Comparison of ENCODE assay signal across 1 cellular context in genomic region chr1:36150296-36151132, GRCh38.
TF ChIP-seq lines count a peak whose summit lies in the region.

No MANE protein-coding gene starts in this region.

TF ChIP-seq in HEK293, 187 proteins besides CTCF, POLR2A, EP300 and RAD21 (continued from another document and continues in another):
- no peak for TF ChIP-seq ZNF157 (tag by site-specific recombination; IDR thresholded peaks at IDR 0.05)
- TF ChIP-seq ZNF202 (tag by site-specific recombination; IDR thresholded peaks at IDR 0.05; ENCODE audit: borderline replicate concordance) = no peak
- TF ChIP-seq ZNF239 (tag by site-specific recombination; IDR thresholded peaks at IDR 0.05) = no peak
- TF ChIP-seq ZNF704 (tag by site-specific recombination; IDR thresholded peaks at IDR 0.05) = no peak
- peak; percentile 90 for TF ChIP-seq SP2 (tag by site-specific recombination; IDR thresholded peaks at IDR 0.05)
- TF ChIP-seq ZNF121 (tag by site-specific recombination; IDR thresholded peaks at IDR 0.05) = no peak
- no peak for TF ChIP-seq ZNF221 (tag by site-specific recombination; IDR thresholded peaks at IDR 0.05; ENCODE audit: borderline replicate concordance)
- TF ChIP-seq ZNF571 (tag by site-specific recombination; IDR thresholded peaks at IDR 0.05) = no peak
- no peak for TF ChIP-seq ZNF488 (tag by site-specific recombination; IDR thresholded peaks at IDR 0.05)
- TF ChIP-seq PBX3 (CRISPR knock-in tag; IDR thresholded peaks at IDR 0.05) = no peak
- no peak for TF ChIP-seq GLIS1 (tag by site-specific recombination; IDR thresholded peaks at IDR 0.05)
- TF ChIP-seq BCL11B (tag by site-specific recombination; IDR thresholded peaks at IDR 0.05; ENCODE audit: low read depth) = no peak
- no peak for TF ChIP-seq ZNF248 (tag by site-specific recombination; IDR thresholded peaks at IDR 0.05)
- no peak for TF ChIP-seq SP7 (tag by site-specific recombination; IDR thresholded peaks at IDR 0.05)
- TF ChIP-seq ZSCAN30 (tag by site-specific recombination; IDR thresholded peaks at IDR 0.05) = no peak
- TF ChIP-seq ZBTB26 (tag by site-specific recombination; optimal IDR thresholded peaks at IDR 0.05) = no peak
- TF ChIP-seq GFI1B (tag by site-specific recombination; IDR thresholded peaks at IDR 0.05) = no peak
- TF ChIP-seq ZNF292 (tag by site-specific recombination; IDR thresholded peaks at IDR 0.05; ENCODE audit: borderline replicate concordance, low read depth) = no peak
- TF ChIP-seq ZNF354C (tag by site-specific recombination; IDR thresholded peaks at IDR 0.05; ENCODE audit: borderline replicate concordance, low read depth) = no peak
- TF ChIP-seq ZNF624 (tag by site-specific recombination; IDR thresholded peaks at IDR 0.05) = no peak
- TF ChIP-seq ZXDB (tag by site-specific recombination; IDR thresholded peaks at IDR 0.05) = no peak
- TF ChIP-seq ZNF677 (tag by site-specific recombination; IDR thresholded peaks at IDR 0.05) = no peak
- TF ChIP-seq ZBTB48 (tag by site-specific recombination; IDR thresholded peaks at IDR 0.05) = peak; percentile 74
- TF ChIP-seq ZNF184 (tag by site-specific recombination; IDR thresholded peaks at IDR 0.05) = no peak
- TF ChIP-seq ZFP3 (tag by site-specific recombination; IDR thresholded peaks at IDR 0.05; ENCODE audit: low read depth) = no peak
- no peak for TF ChIP-seq PRDM4 (tag by site-specific recombination; IDR thresholded peaks at IDR 0.05)
- no peak for TF ChIP-seq ZNF132 (tag by site-specific recombination; IDR thresholded peaks at IDR 0.05; ENCODE audit: borderline replicate concordance)
- TF ChIP-seq ZFHX2 (tag by site-specific recombination; conservative IDR thresholded peaks at IDR 0.05) = 0 out of 2 replicates have a peak, but pooled peaks have one; percentile 30
- no peak for TF ChIP-seq ZNF214 (tag by site-specific recombination; IDR thresholded peaks at IDR 0.05; ENCODE audit: borderline replicate concordance)
- peak; percentile 31; the same call in 1 of the 2 replicates for TF ChIP-seq GLIS2 (tag by site-specific recombination; IDR thresholded peaks at IDR 0.05)
- no peak for TF ChIP-seq ZNF830 (tag by site-specific recombination; IDR thresholded peaks at IDR 0.05; ENCODE audit: low read depth)
- TF ChIP-seq ZFP41 (tag by site-specific recombination; IDR thresholded peaks at IDR 0.05; ENCODE audit: borderline replicate concordance) = no peak
- no peak for TF ChIP-seq ZNF660 (tag by site-specific recombination; IDR thresholded peaks at IDR 0.05)
- TF ChIP-seq ZNF37A (tag by site-specific recombination; IDR thresholded peaks at IDR 0.05) = no peak
- TF ChIP-seq ZNF449 (tag by site-specific recombination; IDR thresholded peaks at IDR 0.05) = peak; percentile 34; the same call in 1 of the 2 replicates
- TF ChIP-seq ZNF266 (tag by site-specific recombination; IDR thresholded peaks at IDR 0.05; ENCODE audit: low read depth) = no peak
- no peak for TF ChIP-seq BCL6B (tag by site-specific recombination; IDR thresholded peaks at IDR 0.05)
- TF ChIP-seq ZNF776 (tag by site-specific recombination; IDR thresholded peaks at IDR 0.05; ENCODE audit: borderline replicate concordance) = no peak
- no peak for TF ChIP-seq ATF2 (tag by site-specific recombination; IDR thresholded peaks at IDR 0.05; ENCODE audit: low read depth)
- no peak for TF ChIP-seq ZNF24 (tag by site-specific recombination; IDR thresholded peaks at IDR 0.05)
- TF ChIP-seq ZNF335 (tag by site-specific recombination; conservative IDR thresholded peaks at IDR 0.05) = peak; percentile 41; the same call in 1 of the 2 replicates
- TF ChIP-seq ZNF423 (tag by site-specific recombination; IDR thresholded peaks at IDR 0.05) = no peak
- TF ChIP-seq ZNF76 (tag by site-specific recombination; IDR thresholded peaks at IDR 0.05; ENCODE audit: borderline replicate concordance, low read depth) = 0 out of 2 replicates have a peak, but pooled peaks have one; percentile 30
- TF ChIP-seq KLF1 (tag by site-specific recombination; IDR thresholded peaks at IDR 0.05) = peak; percentile 74; the same call in 1 of the 2 replicates
- TF ChIP-seq KLF10 (tag by site-specific recombination; IDR thresholded peaks at IDR 0.05) = no peak
- TF ChIP-seq ZNF501 (tag by site-specific recombination; IDR thresholded peaks at IDR 0.05) = no peak
- no peak for TF ChIP-seq ZNF610 (tag by site-specific recombination; IDR thresholded peaks at IDR 0.05; ENCODE audit: borderline replicate concordance)
- peak; percentile 45; the same call in 1 of the 2 replicates for TF ChIP-seq SP3 (tag by site-specific recombination; IDR thresholded peaks at IDR 0.05)
- no peak for TF ChIP-seq ZNF707 (tag by site-specific recombination; IDR thresholded peaks at IDR 0.05)
- TF ChIP-seq PATZ1 (tag by site-specific recombination; IDR thresholded peaks at IDR 0.05) = peak; percentile 70
- no peak for TF ChIP-seq ZNF623 (tag by site-specific recombination; IDR thresholded peaks at IDR 0.05)
- no peak for TF ChIP-seq ZNF645 (tag by site-specific recombination; IDR thresholded peaks at IDR 0.05)
- no peak for TF ChIP-seq ZNF521 (tag by site-specific recombination; IDR thresholded peaks at IDR 0.05)
- peak; percentile 90 for TF ChIP-seq ZBTB17 (tag by site-specific recombination; IDR thresholded peaks at IDR 0.05)
- no peak for TF ChIP-seq ZNF548 (tag by site-specific recombination; IDR thresholded peaks at IDR 0.05)
- TF ChIP-seq ZNF529 (tag by site-specific recombination; IDR thresholded peaks at IDR 0.05; ENCODE audit: insufficient replicate concordance) = no peak
